12 cellular contexts compared by ENCODE assay signal in the genomic region with DNA sequence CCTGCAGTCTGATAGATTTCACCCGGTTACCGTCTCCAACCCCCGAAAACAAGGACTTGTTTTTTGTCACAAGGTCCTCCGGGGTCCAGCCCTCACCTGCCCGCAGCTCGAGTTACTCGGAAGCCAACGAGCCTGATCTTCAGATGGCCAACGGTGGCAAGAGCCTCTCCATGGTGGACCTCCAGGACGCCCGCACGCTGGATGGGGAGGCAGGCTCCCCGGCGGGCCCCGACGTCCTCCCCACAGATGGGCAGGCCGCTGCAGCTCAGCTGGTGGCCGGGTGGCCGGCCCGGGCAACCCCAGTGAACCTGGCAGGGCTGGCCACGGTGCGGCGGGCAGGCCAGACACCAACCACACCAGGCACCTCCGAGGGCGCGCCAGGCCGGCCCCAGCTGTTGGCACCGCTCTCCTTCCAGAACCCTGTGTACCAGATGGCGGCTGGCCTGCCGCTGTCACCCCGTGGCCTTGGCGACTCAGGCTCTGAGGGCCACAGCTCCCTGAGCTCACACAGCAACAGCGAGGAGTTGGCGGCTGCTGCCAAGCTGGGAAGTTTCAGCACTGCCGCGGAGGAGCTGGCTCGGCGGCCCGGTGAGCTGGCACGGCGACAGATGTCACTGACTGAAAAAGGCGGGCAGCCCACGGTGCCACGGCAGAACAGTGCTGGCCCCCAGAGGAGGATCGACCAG.
DNase-seq lines count a peak whose midpoint lies in the region; ATAC-seq, FAIRE-seq and TF ChIP-seq lines count a peak whose summit lies in the region.
"Had no signal": no experiment of that assay in that cellular context is flagged by ENCODE, and none has a peak within 500 bp of the region (broad histone marks: within the 10 kb centered on the region; RNA-seq: fewer than 3 reads in every experiment).

No MANE protein-coding gene starts in this region.

- no peak overlapping the region for H3K4me2 ChIP-seq in IMR-90 (ENCODE audit: low read depth, low read length)
- H3K4me2 ChIP-seq in mammary epithelial cell (ENCODE audit: insufficient read depth, low read depth, low read length), result no peak overlapping the region
- H3K4me2 ChIP-seq: SK-N-SH had no signal

- no peak for TF ChIP-seq CTCF in IMR-90 (conservative IDR thresholded peaks at IDR 0.05; ENCODE audit: low read depth, low read length)
- TF ChIP-seq CTCF in mammary epithelial cell (conservative IDR thresholded peaks at IDR 0.05 in 1 of 2, IDR thresholded peaks at IDR 0.05 in 1 of 2; ENCODE audit: extremely low read depth in 1 of 2, insufficient read depth in 1 of 2, low read depth in 1 of 2, low read length in 2 of 2), result no peak
- no peak for TF ChIP-seq CTCF in kidney (IDR thresholded peaks at IDR 0.05; ENCODE audit: borderline replicate concordance, extremely low read depth, insufficient read depth)
- peak in 2 of 5 experiments; percentile 10 to 12 for TF ChIP-seq CTCF in gastrocnemius medialis (IDR thresholded peaks at IDR 0.05 in 4 of 5, conservative IDR thresholded peaks at IDR 0.05 in 1 of 5)

- peaks cover 0 to 34% of the 10 kb centered on the region in 2 experiments; a peak in 2 of 4 replicates for H3K79me1 ChIP-seq in IMR-90 (ENCODE audit: low read depth in 1 of 2, low read length in 2 of 2)

- H3K9me3 ChIP-seq in IMR-90 (ENCODE audit: control insufficient read depth, insufficient read depth, low read length), result no peaks in the 10 kb centered on the region
- no peaks in the 10 kb centered on the region for H3K9me3 ChIP-seq in mammary epithelial cell (replicated peaks; ENCODE audit: insufficient read depth, low read length)
- no peaks in the 10 kb centered on the region for H3K9me3 ChIP-seq in kidney (ENCODE audit: control insufficient read depth in 1 of 2, low read length in 2 of 2)
- H3K9me3 ChIP-seq in gastrocnemius medialis, result no peaks in the 10 kb centered on the region
- H3K9me3 ChIP-seq: esophagus squamous epithelium had no signal

- ATAC-seq in IMR-90 (ENCODE audit: low read depth), result no peak
- peak; percentile 86 to 90 for ATAC-seq in gastrocnemius medialis
- no peak for ATAC-seq in HG02588 (IDR thresholded peaks at IDR 0.05; ENCODE audit: unreplicated experiment)
- ATAC-seq in HG03342 (IDR thresholded peaks at IDR 0.05; ENCODE audit: unreplicated experiment), result no peak

- no peak overlapping the region for H3K27ac ChIP-seq in IMR-90 (ENCODE audit: insufficient read depth, low read length)
- H3K27ac ChIP-seq in mammary epithelial cell (ENCODE audit: insufficient read depth, low read depth, low read length), result no peak overlapping the region
- H3K27ac ChIP-seq in kidney (ENCODE audit: low read depth in 2 of 2, low read length in 2 of 2), result no peak overlapping the region
- peak overlapping the region; percentile 80 to 88 (median 85) for H3K27ac ChIP-seq in gastrocnemius medialis
- H3K27ac ChIP-seq: esophagus squamous epithelium had no signal

- no peaks in the 10 kb centered on the region for H3K27me3 ChIP-seq in IMR-90 (ENCODE audit: control insufficient read depth, insufficient read depth, low read length)
- H3K27me3 ChIP-seq in mammary epithelial cell (ENCODE audit: insufficient read depth, low read length), result no peaks in the 10 kb centered on the region
- no peaks in the 10 kb centered on the region for H3K27me3 ChIP-seq in gastrocnemius medialis
- H3K27me3 ChIP-seq: esophagus squamous epithelium had no signal

- H4K20me1 ChIP-seq in IMR-90 (ENCODE audit: insufficient read depth, low read length) (no peaks in the 10 kb centered on the region; the same call in 1 of the 2 replicates), mammary epithelial cell (ENCODE audit: insufficient read depth, low read length) (no peaks in the 10 kb centered on the region)

- dilution Hi-C loops in IMR-90 (cut with HindIII; ENCODE audit: low sequenced_read_pairs, unreplicated experiment), result no loop called here
- dilution Hi-C loops in mammary epithelial cell (cut with HindIII; ENCODE audit: low sequenced_read_pairs), result no loop called here

- DNase-seq in IMR-90 (no peak), mammary epithelial cell (no peak), kidney (peak; percentile 80), gastrocnemius medialis (peak; percentile 91 to 97), NCI-H1417 treated with DMSO at 0.1 percent for 48 hours (lab: John Stamatoyannopoulos, UW) (no peak), SIG-M5 (lab: John Stamatoyannopoulos, UW) (no peak)
- DNase-seq: esophagus squamous epithelium; NK-92 treated with Interleukin-12 subunit alpha and Interleukin-12 subunit beta, amount 100 ng/mL, for 24 hours; SK-N-SH had no signal

- no peak overlapping the region for H2AFZ ChIP-seq in IMR-90 (replicated peaks; ENCODE audit: low read length, poor library complexity)
- H2AFZ ChIP-seq in mammary epithelial cell (ENCODE audit: low read depth, low read length), result no peak overlapping the region

- 90% methylated on average over 22 of the region's 45 CpGs; no CpG with 5 or more reads in 1 of the 2 experiments for WGBS in IMR-90 (ENCODE audit: extremely low coverage in 2 of 2, insufficient read length in 1 of 2), 2 experiments
- WGBS in mammary epithelial cell (ENCODE audit: low coverage, missing lambda C conversion rate), result 72% methylated on average over 21 of the region's 45 CpGs

- no peak overlapping the region for H2BK15ac ChIP-seq in IMR-90 (ENCODE audit: low read depth, low read length)

- H2BK120ac ChIP-seq in IMR-90 (ENCODE audit: low read depth, low read length), result no peak overlapping the region

- H3K9me1 ChIP-seq in IMR-90 (ENCODE audit: insufficient read depth, low read length), result peaks cover 16% of the 10 kb centered on the region

- no peak for TF ChIP-seq RAD21 in IMR-90 (IDR thresholded peaks at IDR 0.05; ENCODE audit: low read length)

- no peak overlapping the region for H2BK20ac ChIP-seq in IMR-90 (ENCODE audit: low read depth, low read length)

- H3K14ac ChIP-seq in IMR-90 (replicated peaks; ENCODE audit: low read depth, low read length), result no peak overlapping the region

- no peak for FAIRE-seq in kidney (lab: Jason Lieb, UNC)
- FAIRE-seq: colon had no signal

- H3K23ac ChIP-seq in IMR-90 (ENCODE audit: low read depth, low read length), result no peak overlapping the region

- peaks cover 23% of the 10 kb centered on the region for H3K79me2 ChIP-seq in mammary epithelial cell (ENCODE audit: insufficient read depth, low read length)

- H3K4ac ChIP-seq in IMR-90 (ENCODE audit: low read depth, low read length), result no peak overlapping the region

- intact Hi-C loops in IMR-90 (cut with micrococcal nuclease), result no loop called here
- intact Hi-C loops in mammary epithelial cell (cut with micrococcal nuclease), result no loop called here
- intact Hi-C loops in kidney (cut with DNase I), result no loop called here
- intact Hi-C loops in gastrocnemius medialis (cut with DNase I; ENCODE audit: low total_unique reads), result loop anchor here (1.0 to 10.0 kb wide), 3 partner anchors 29 to 212 kb away; no protein-coding TSS in a partner anchor

- H3K9ac ChIP-seq in IMR-90 (ENCODE audit: low read depth, low read length) (no peak overlapping the region), mammary epithelial cell (ENCODE audit: insufficient read depth, low read length) (no peak overlapping the region), kidney (ENCODE audit: low read length in 2 of 2) (no peak overlapping the region)
- H3K9ac ChIP-seq: SK-N-SH had no signal

- no peak overlapping the region for H4K8ac ChIP-seq in IMR-90 (ENCODE audit: low read depth in 2 of 2, low read length in 2 of 2)

- no peak overlapping the region for H3K18ac ChIP-seq in IMR-90 (ENCODE audit: low read depth, low read length)

- H3K56ac ChIP-seq in IMR-90 (ENCODE audit: extremely low read depth, insufficient read depth, low read length), result no peak overlapping the region

- no peak overlapping the region for H4K5ac ChIP-seq in IMR-90 (ENCODE audit: low read depth, low read length)

- H2AK5ac ChIP-seq in IMR-90 (ENCODE audit: low read depth, low read length), result peak overlapping the region; percentile 15; the same call in 1 of the 2 replicates

- in situ Hi-C loops in IMR-90 (cut with MboI; ENCODE audit: low sequenced_read_pairs) (no loop called here), mammary epithelial cell (cut with MboI; ENCODE audit: low sequenced_read_pairs in 2 of 2) (no loop called here), gastrocnemius medialis (cut with MboI; ENCODE audit: low sequenced_read_pairs in 4 of 4) (no loop called here)

- no peak overlapping the region for H2AK9ac ChIP-seq in IMR-90 (replicated peaks; ENCODE audit: low read depth, low read length, poor library complexity)

- H3K4me3 ChIP-seq in IMR-90 (ENCODE audit: insufficient read depth, low read depth, low read length) (no peak overlapping the region), mammary epithelial cell (replicated peaks in 1 of 3; ENCODE audit: insufficient read depth in 1 of 3, low read depth in 2 of 3, low read length in 3 of 3) (no peak overlapping the region), kidney (ENCODE audit: low read length in 2 of 2) (no peak overlapping the region), gastrocnemius medialis (no peak overlapping the region)
- H3K4me3 ChIP-seq: esophagus squamous epithelium had no signal

- H2BK5ac ChIP-seq in IMR-90 (ENCODE audit: low read depth, low read length, poor library complexity, severe bottlenecking), result no peak overlapping the region

- CTCF ChIA-PET in IMR-90 (lab: Yijun Ruan, JAX), result interaction anchor here (0.9 kb wide), 1 partner anchor 12 kb away, joined by 3 read pairs; no protein-coding TSS in a partner anchor
- CTCF ChIA-PET in mammary epithelial cell (lab: Charles Lee; ENCODE audit: low non-redundant PET), result no interaction called here

- POLR2A ChIA-PET in IMR-90 (lab: Charles Lee; ENCODE audit: unreplicated experiment), result no interaction called here

- BruUV-seq in IMR-90 (replicated peaks; lab: Mats Ljungman, UMichigan) (no TSS peak), mammary epithelial cell (replicated peaks; lab: Mats Ljungman, UMichigan) (TSS peak; percentile 77)

- H3K4me1 ChIP-seq in IMR-90 (ENCODE audit: control insufficient read depth, insufficient read depth, low read length) (peaks cover 17% of the 10 kb centered on the region), mammary epithelial cell (ENCODE audit: insufficient read depth, low read length) (peaks cover 4% of the 10 kb centered on the region), kidney (ENCODE audit: control insufficient read depth in 1 of 2, insufficient read depth in 1 of 2, low read depth in 1 of 2, low read length in 2 of 2) (peaks cover 0 to 3% of the 10 kb centered on the region in 2 donors), gastrocnemius medialis (peaks cover 31 to 43% of the 10 kb centered on the region in 2 donors)

- H4K91ac ChIP-seq in IMR-90 (ENCODE audit: insufficient read depth, low read depth, low read length), result no peak overlapping the region

- peaks cover 76% of the 10 kb centered on the region for H3K36me3 ChIP-seq in IMR-90 (ENCODE audit: control insufficient read depth, insufficient read depth, low read length)
- H3K36me3 ChIP-seq in mammary epithelial cell (ENCODE audit: insufficient read depth, low read length), result peaks cover 40% of the 10 kb centered on the region
- peaks cover 50 to 69% of the 10 kb centered on the region in 2 donors for H3K36me3 ChIP-seq in kidney (ENCODE audit: control insufficient read depth in 1 of 2, insufficient read depth in 2 of 2, low read length in 2 of 2)
- H3K36me3 ChIP-seq in gastrocnemius medialis, result peaks cover 0 to 53% of the 10 kb centered on the region in 2 donors

- TF ChIP-seq POLR2A in IMR-90 (IDR thresholded peaks at IDR 0.05; ENCODE audit: low read depth, low read length) (no peak), gastrocnemius medialis (IDR thresholded peaks at IDR 0.05) (no peak)

Comparison
In these comparisons a context has a peak if more than half of its experiments do, and no peak if none do; other contexts are left out.
1. ATAC-seq: peak in gastrocnemius medialis (2 of 2); none in IMR-90 (single experiment), HG02588 (single experiment) and HG03342 (single experiment).
2. DNase-seq: peak in kidney (single experiment) and gastrocnemius medialis (2 of 2); none in IMR-90 (single experiment), mammary epithelial cell (single experiment), NCI-H1417 treated with DMSO at 0.1 percent for 48 hours (single experiment) and SIG-M5 (single experiment).
3. H3K27ac ChIP-seq: peak in gastrocnemius medialis (4 of 4); none in IMR-90 (single experiment), mammary epithelial cell (single experiment) and kidney (0 of 2).